ENCODE assay signal across 9 cellular contexts in the genomic region with DNA sequence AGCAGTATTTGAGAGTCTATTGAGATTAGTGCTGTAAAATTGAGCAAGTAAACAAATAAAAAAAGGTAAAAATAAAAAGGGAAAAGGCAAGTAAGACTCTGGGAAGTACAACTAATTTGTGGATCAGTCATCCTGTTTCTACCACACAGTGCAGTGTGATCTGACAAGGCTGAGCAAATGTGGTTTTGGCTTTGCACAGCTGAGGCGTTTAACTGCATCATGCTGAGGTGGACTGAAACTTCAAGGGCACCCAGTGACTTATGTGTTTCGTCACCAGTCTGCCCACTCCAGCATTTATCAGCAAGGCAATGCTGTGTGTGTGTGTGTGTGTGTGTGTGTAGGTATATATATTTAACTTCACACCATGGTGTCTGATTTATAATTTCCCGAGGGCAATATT.
A peak's percentile ranks its signal among the peaks of the same experiment; 100 is the strongest.
DNase-seq lines count a peak whose midpoint lies in the region; ATAC-seq lines count a peak whose summit lies in the region.
"Had no signal": no experiment of that assay in that cellular context is flagged by ENCODE, and none has a peak within 500 bp of the region (broad histone marks: within the 10 kb centered on the region; RNA-seq: fewer than 3 reads in every experiment).

No MANE protein-coding gene starts in this region.

- no peak overlapping the region for H3K4me3 ChIP-seq in right cardiac atrium (ENCODE audit: low read length)

- no peak overlapping the region for H3K4me3 Mint-ChIP-seq in T-helper 17 cell
- H3K4me3 Mint-ChIP-seq in stimulated activated naive CD8-positive, alpha-beta T cell treated with anti-CD3 and anti-CD28 coated beads, Interleukin-15, amount 100 ng/mL, for 72 hours: peak overlapping the region; percentile 26 to 53
- H3K4me3 Mint-ChIP-seq: nephron had no signal

- H3K4me1 ChIP-seq in right cardiac atrium (ENCODE audit: control insufficient read depth, insufficient read depth, low read length): no peaks in the 10 kb centered on the region

- H3K4me1 Mint-ChIP-seq in T-helper 17 cell: peaks cover 15% of the 10 kb centered on the region
- H3K4me1 Mint-ChIP-seq in stimulated activated naive CD8-positive, alpha-beta T cell treated with anti-CD3 and anti-CD28 coated beads, Interleukin-15, amount 100 ng/mL, for 72 hours: peaks cover 55% of the 10 kb centered on the region
- H3K4me1 Mint-ChIP-seq: nephron had no signal

- DNase-seq in GDM1 (lab: John Stamatoyannopoulos, UW): peak; percentile 46
- peak in 2 of 3 donors; percentile 4 to 11 for DNase-seq in T-helper 17 cell
- peak; percentile 62 for DNase-seq in central memory CD4-positive, alpha-beta T cell
- DNase-seq in stimulated activated naive CD8-positive, alpha-beta T cell treated with anti-CD3 and anti-CD28 coated beads, Interleukin-15, amount 100 ng/mL, for 72 hours: peak; percentile 60 to 90
- DNase-seq in 8988T: no peak
- no peak for DNase-seq in NCI-H2171 treated with DMSO at 0.1 percent for 48 hours (lab: John Stamatoyannopoulos, UW)
- DNase-seq in right cardiac atrium: no peak

- H3K9me3 Mint-ChIP-seq in stimulated activated naive CD8-positive, alpha-beta T cell treated with anti-CD3 and anti-CD28 coated beads, Interleukin-15, amount 100 ng/mL, for 72 hours: peaks cover 0 to 8% of the 10 kb centered on the region in 2 donors
- H3K9me3 Mint-ChIP-seq: nephron had no signal

- H3K27me3 ChIP-seq in right cardiac atrium (ENCODE audit: control insufficient read depth, insufficient read depth): no peaks in the 10 kb centered on the region

- intact Hi-C loops in right cardiac atrium (cut with DNase I): no loop called here

- 64% methylated on average over 3 of the region's 3 CpGs for WGBS in right cardiac atrium

- peak; percentile 79 for ATAC-seq in HG02588 (IDR thresholded peaks at IDR 0.05; ENCODE audit: unreplicated experiment)
- ATAC-seq in T-helper 17 cell: peak; percentile 93
- ATAC-seq in stimulated activated naive CD8-positive, alpha-beta T cell treated with anti-CD3 and anti-CD28 coated beads, Interleukin-15, amount 100 ng/mL, for 72 hours: peak; percentile 96
- ATAC-seq in right cardiac atrium: no peak

- peak overlapping the region; percentile 73 for H3K27ac Mint-ChIP-seq in T-helper 17 cell
- H3K27ac Mint-ChIP-seq in stimulated activated naive CD8-positive, alpha-beta T cell treated with anti-CD3 and anti-CD28 coated beads, Interleukin-15, amount 100 ng/mL, for 72 hours: peak overlapping the region; percentile 9 to 97
- H3K27ac Mint-ChIP-seq: nephron had no signal

- no peak overlapping the region for H3K27ac ChIP-seq in right cardiac atrium (ENCODE audit: low read length)

- no peaks in the 10 kb centered on the region for H3K36me3 Mint-ChIP-seq in T-helper 17 cell (ENCODE audit: low read depth)

- H3K27me3 Mint-ChIP-seq in T-helper 17 cell: no peaks in the 10 kb centered on the region
- H3K27me3 Mint-ChIP-seq in stimulated activated naive CD8-positive, alpha-beta T cell treated with anti-CD3 and anti-CD28 coated beads, Interleukin-15, amount 100 ng/mL, for 72 hours: no peaks in the 10 kb centered on the region

- no peaks in the 10 kb centered on the region for H3K9me3 ChIP-seq in T-helper 17 cell (ENCODE audit: control insufficient read depth, low read length, poor library complexity, severe bottlenecking)
- H3K9me3 ChIP-seq in right cardiac atrium (ENCODE audit: control insufficient read depth, low read length): no peaks in the 10 kb centered on the region

Comparison
In these comparisons a context has a peak if more than half of its experiments do, and no peak if none do; other contexts are left out.
1. DNase-seq: peak in GDM1 (single experiment), T-helper 17 cell (2 of 3), central memory CD4-positive, alpha-beta T cell (single experiment) and stimulated activated naive CD8-positive, alpha-beta T cell treated with anti-CD3 and anti-CD28 coated beads, Interleukin-15, amount 100 ng/mL, for 72 hours (2 of 2); none in 8988T (single experiment), NCI-H2171 treated with DMSO at 0.1 percent for 48 hours (single experiment) and right cardiac atrium (0 of 3).
2. ATAC-seq: peak in HG02588 (single experiment), T-helper 17 cell (single experiment) and stimulated activated naive CD8-positive, alpha-beta T cell treated with anti-CD3 and anti-CD28 coated beads, Interleukin-15, amount 100 ng/mL, for 72 hours (single experiment); none in right cardiac atrium (0 of 2).